In genomic region chr6:5004373-5005037, GRCh38 we compare ENCODE assay signal across 8 cellular contexts. TPM values are rescaled to one million over a fixed set of nuclear protein-coding genes. Genes with fewer than 3 reads are reported as not detected.
DNase-seq lines count a peak whose midpoint lies in the region; ATAC-seq, FAIRE-seq and TF ChIP-seq lines count a peak whose summit lies in the region.

No MANE protein-coding gene starts in this region.

- no peaks in the 10 kb centered on the region for H3K27me3 Mint-ChIP-seq in activated T-helper 17 cell treated with anti-CD3 and anti-CD28 coated beads, Interleukin-2, amount 50 U/mL, for 72 hours

- H3K9me3 Mint-ChIP-seq in activated T-helper 17 cell treated with anti-CD3 and anti-CD28 coated beads, Interleukin-2, amount 50 U/mL, for 72 hours = no peaks in the 10 kb centered on the region

- H3K4me1 ChIP-seq in left ventricle myocardium inferior (peaks cover 7% of the 10 kb centered on the region), kidney (ENCODE audit: control insufficient read depth in 1 of 2, insufficient read depth in 1 of 2, low read depth in 1 of 2, low read length in 2 of 2) (no peaks in the 10 kb centered on the region), tibial artery (peaks cover 0 to 5% (median 4%) of the 10 kb centered on the region in 4 donors)

- peak overlapping the region; percentile 74 to 89 for H3K9ac ChIP-seq in kidney (ENCODE audit: low read length in 2 of 2)

- DNase-seq in left ventricle myocardium inferior = no peak
- no peak for DNase-seq in left ventricle myocardium superior
- no peak for DNase-seq in kidney
- no peak for DNase-seq in tibial artery
- DNase-seq in activated effector memory CD4-positive, alpha-beta T cell treated with anti-CD3 and anti-CD28 coated beads, Interleukin-2, amount 50 U/mL, for 16 hours = no peak
- no peak for DNase-seq in NCI-H2196 treated with DMSO at 0.1 percent for 48 hours (lab: John Stamatoyannopoulos, UW; ENCODE audit: unreplicated experiment)

- TF ChIP-seq CTCF in left ventricle myocardium inferior (IDR thresholded peaks at IDR 0.05; ENCODE audit: borderline replicate concordance) (no peak), kidney (IDR thresholded peaks at IDR 0.05; ENCODE audit: borderline replicate concordance, extremely low read depth, insufficient read depth) (no peak), tibial artery (IDR thresholded peaks at IDR 0.05) (no peak)

- intact Hi-C loops in left ventricle myocardium inferior (cut with micrococcal nuclease) (no loop called here), left ventricle myocardium superior (cut with micrococcal nuclease) (no loop called here), kidney (cut with DNase I) (no loop called here), tibial artery (cut with DNase I; ENCODE audit: low total_unique reads) (loop anchor here (5.0 kb wide), 1 partner anchor 352 kb away; no protein-coding TSS in a partner anchor)

- H3K27me3 ChIP-seq in left ventricle myocardium inferior (ENCODE audit: low read depth) (no peaks in the 10 kb centered on the region), tibial artery (no peaks in the 10 kb centered on the region)

- H3K36me3 ChIP-seq in left ventricle myocardium inferior (peaks cover 17% of the 10 kb centered on the region), kidney (ENCODE audit: control insufficient read depth in 1 of 2, insufficient read depth in 2 of 2, low read length in 2 of 2) (no peaks in the 10 kb centered on the region), tibial artery (peaks cover 0 to 19% (median 12%) of the 10 kb centered on the region in 3 donors)

- ATAC-seq in left ventricle myocardium superior (no peak), HG02678 (IDR thresholded peaks at IDR 0.05; ENCODE audit: unreplicated experiment) (no peak)
- no peak for ATAC-seq in activated T-helper 17 cell treated with anti-CD3 and anti-CD28 coated beads, Interleukin-2, amount 50 U/mL, for 72 hours (replicated peaks)

- H3K4me3 ChIP-seq in left ventricle myocardium inferior (peak overlapping the region; percentile 87), kidney (ENCODE audit: low read length in 2 of 2) (peak overlapping the region; percentile 88), tibial artery (peak overlapping the region; percentile 71 to 83)

- peak overlapping the region; percentile 95 for H3K27ac ChIP-seq in left ventricle myocardium inferior (replicated peaks)
- peak overlapping the region; percentile 72 to 85 for H3K27ac ChIP-seq in kidney (ENCODE audit: low read depth in 2 of 2, low read length in 2 of 2)
- H3K27ac ChIP-seq in tibial artery = peak overlapping the region; percentile 88 to 99

- H3K36me3 Mint-ChIP-seq in activated T-helper 17 cell treated with anti-CD3 and anti-CD28 coated beads, Interleukin-2, amount 50 U/mL, for 72 hours (ENCODE audit: low read depth) = peaks cover 18% of the 10 kb centered on the region

- peak overlapping the region; percentile 93 for H3K27ac Mint-ChIP-seq in activated T-helper 17 cell treated with anti-CD3 and anti-CD28 coated beads, Interleukin-2, amount 50 U/mL, for 72 hours

- no peak for FAIRE-seq in kidney (lab: Jason Lieb, UNC)

- H3K4me3 Mint-ChIP-seq in activated T-helper 17 cell treated with anti-CD3 and anti-CD28 coated beads, Interleukin-2, amount 50 U/mL, for 72 hours = peak overlapping the region; percentile 89

- no peaks in the 10 kb centered on the region for H3K4me1 Mint-ChIP-seq in activated T-helper 17 cell treated with anti-CD3 and anti-CD28 coated beads, Interleukin-2, amount 50 U/mL, for 72 hours

- H3K9me3 ChIP-seq in left ventricle myocardium inferior (replicated peaks) = no peaks in the 10 kb centered on the region
- no peaks in the 10 kb centered on the region for H3K9me3 ChIP-seq in kidney (ENCODE audit: control insufficient read depth in 1 of 2, low read length in 2 of 2)
- no peaks in the 10 kb centered on the region for H3K9me3 ChIP-seq in tibial artery

RNA-seq across cellular contexts. Expression of gene RPP40, which starts 0.7 kb away (rescaled TPM):
- total RNA-seq in left ventricle myocardium inferior (2.7 TPM), left ventricle myocardium superior (2.4 TPM), kidney (3.7 TPM)
- 10 to 100 TPM in 1 of 2 donors, 1 to 10 TPM in 1; 8.0 to 19.4 TPM for total RNA-seq in activated T-helper 17 cell treated with anti-CD3 and anti-CD28 coated beads, Interleukin-2, amount 50 U/mL, for 72 hours
- 7.4 TPM for polyA plus RNA-seq in kidney (ENCODE audit: insufficient read depth, low read depth, low replicate concordance)
